In the genomic region with DNA sequence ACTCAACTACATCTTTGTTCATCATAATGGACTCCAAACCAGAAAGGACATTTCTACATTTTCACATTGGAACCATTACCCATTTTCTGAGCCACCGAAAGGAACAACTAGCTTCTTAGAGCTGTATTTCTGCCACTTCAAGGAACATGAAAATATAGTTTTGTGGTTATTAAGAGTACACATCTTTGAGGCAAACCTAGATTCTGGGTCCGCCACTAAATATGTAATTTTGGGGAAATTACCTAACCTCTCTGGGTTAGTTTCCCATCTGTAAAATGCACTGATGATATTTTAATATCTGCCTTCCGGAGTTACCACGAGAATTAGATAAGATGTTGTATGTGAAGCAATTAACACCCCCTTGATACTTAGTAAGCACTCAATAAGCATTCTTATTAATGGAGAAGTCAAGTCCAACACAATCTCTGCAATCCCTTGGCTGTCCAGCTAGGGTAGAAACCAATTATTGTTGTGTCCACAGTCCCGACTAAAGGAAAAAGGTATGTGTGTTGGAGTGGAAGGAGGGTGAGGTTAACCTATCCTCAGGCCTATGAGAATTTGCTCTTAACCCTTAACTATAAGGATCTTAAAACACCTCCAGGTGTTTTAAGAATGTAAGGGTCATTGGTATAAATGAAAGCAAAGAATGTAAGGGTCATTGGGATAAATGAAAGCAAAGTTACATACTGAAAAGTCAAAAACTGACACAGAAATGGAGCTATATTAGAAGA, we compare ENCODE assay signal across 18 cellular contexts.
A peak's percentile ranks its signal among the peaks of the same experiment; 100 is the strongest.
DNase-seq lines count a peak whose midpoint lies in the region; ATAC-seq, FAIRE-seq and TF ChIP-seq lines count a peak whose summit lies in the region.
"Had no signal": no experiment of that assay in that cellular context is flagged by ENCODE, and none has a peak within 500 bp of the region (broad histone marks: within the 10 kb centered on the region; RNA-seq: fewer than 3 reads in every experiment).

No MANE protein-coding gene starts in this region.

- H3K4me1 Mint-ChIP-seq in activated T-helper 17 cell treated with anti-CD3 and anti-CD28 coated beads, Interleukin-2, amount 50 U/mL, for 72 hours = peaks cover 7% of the 10 kb centered on the region
- H3K4me1 Mint-ChIP-seq in memory B cell = peaks cover 6% of the 10 kb centered on the region

- H3K4me3 Mint-ChIP-seq in activated T-helper 17 cell treated with anti-CD3 and anti-CD28 coated beads, Interleukin-2, amount 50 U/mL, for 72 hours = peak overlapping the region; percentile 13
- H3K4me3 Mint-ChIP-seq in memory B cell = no peak overlapping the region
- H3K4me3 Mint-ChIP-seq: B cell; CD4-positive, alpha-beta T cell had no signal

- H3K27ac Mint-ChIP-seq in activated T-helper 17 cell treated with anti-CD3 and anti-CD28 coated beads, Interleukin-2, amount 50 U/mL, for 72 hours = no peak overlapping the region
- no peak overlapping the region for H3K27ac Mint-ChIP-seq in memory B cell
- H3K27ac Mint-ChIP-seq: B cell; CD4-positive, alpha-beta T cell had no signal

- peak; percentile 69 for FAIRE-seq in H54 (lab: Jason Lieb, UNC)
- no peak for FAIRE-seq in urothelium cell line (lab: Jason Lieb, UNC)
- FAIRE-seq: A204.1, GM19239 had no signal

- H3K27me3 Mint-ChIP-seq in activated T-helper 17 cell treated with anti-CD3 and anti-CD28 coated beads, Interleukin-2, amount 50 U/mL, for 72 hours = no peaks in the 10 kb centered on the region
- no peaks in the 10 kb centered on the region for H3K27me3 Mint-ChIP-seq in memory B cell
- H3K27me3 Mint-ChIP-seq: B cell; CD4-positive, alpha-beta T cell had no signal

- DNase-seq in H54 (ENCODE audit: insufficient read length, low spot score) (no peak), memory B cell (ENCODE audit: low spot score in 2 of 2) (no peak), urothelium cell line (ENCODE audit: low spot score) (no peak)
- DNase-seq: C1 segment of cervical spinal cord; CD4-positive, alpha-beta T cell; DMS79; GM23248; H7; IMR-90; KG1 had no signal

- ATAC-seq in GM19351 (IDR thresholded peaks at IDR 0.05; ENCODE audit: unreplicated experiment) (peak; percentile 78), memory B cell (ENCODE audit: low read depth) (peak; percentile 35), HG03175 (IDR thresholded peaks at IDR 0.05; ENCODE audit: unreplicated experiment) (no peak), HG02763 (IDR thresholded peaks at IDR 0.05; ENCODE audit: unreplicated experiment) (no peak), HG03439 (IDR thresholded peaks at IDR 0.05; ENCODE audit: unreplicated experiment) (no peak)
- ATAC-seq in activated T-helper 17 cell treated with anti-CD3 and anti-CD28 coated beads, Interleukin-2, amount 50 U/mL, for 72 hours (replicated peaks) = peak; percentile 50

- no peaks in the 10 kb centered on the region for H3K36me3 Mint-ChIP-seq in activated T-helper 17 cell treated with anti-CD3 and anti-CD28 coated beads, Interleukin-2, amount 50 U/mL, for 72 hours (ENCODE audit: low read depth)
- peaks cover 2% of the 10 kb centered on the region for H3K36me3 Mint-ChIP-seq in memory B cell

- no peak for TF ChIP-seq POLR2A in H54 (IDR thresholded peaks at IDR 0.05; ENCODE audit: low read depth, low read length)

- H3K9me3 Mint-ChIP-seq in activated T-helper 17 cell treated with anti-CD3 and anti-CD28 coated beads, Interleukin-2, amount 50 U/mL, for 72 hours = peaks cover 4% of the 10 kb centered on the region
- H3K9me3 Mint-ChIP-seq in memory B cell = no peaks in the 10 kb centered on the region

Comparison
In these comparisons a context has a peak if more than half of its experiments do, and no peak if none do; other contexts are left out.
1. ATAC-seq: peak in GM19351 (single experiment), activated T-helper 17 cell treated with anti-CD3 and anti-CD28 coated beads, Interleukin-2, amount 50 U/mL, for 72 hours (single experiment) and memory B cell (single experiment); none in HG03175 (single experiment), HG02763 (single experiment) and HG03439 (single experiment).